Comparison of ENCODE assay signal across 13 cellular contexts in the genomic region with DNA sequence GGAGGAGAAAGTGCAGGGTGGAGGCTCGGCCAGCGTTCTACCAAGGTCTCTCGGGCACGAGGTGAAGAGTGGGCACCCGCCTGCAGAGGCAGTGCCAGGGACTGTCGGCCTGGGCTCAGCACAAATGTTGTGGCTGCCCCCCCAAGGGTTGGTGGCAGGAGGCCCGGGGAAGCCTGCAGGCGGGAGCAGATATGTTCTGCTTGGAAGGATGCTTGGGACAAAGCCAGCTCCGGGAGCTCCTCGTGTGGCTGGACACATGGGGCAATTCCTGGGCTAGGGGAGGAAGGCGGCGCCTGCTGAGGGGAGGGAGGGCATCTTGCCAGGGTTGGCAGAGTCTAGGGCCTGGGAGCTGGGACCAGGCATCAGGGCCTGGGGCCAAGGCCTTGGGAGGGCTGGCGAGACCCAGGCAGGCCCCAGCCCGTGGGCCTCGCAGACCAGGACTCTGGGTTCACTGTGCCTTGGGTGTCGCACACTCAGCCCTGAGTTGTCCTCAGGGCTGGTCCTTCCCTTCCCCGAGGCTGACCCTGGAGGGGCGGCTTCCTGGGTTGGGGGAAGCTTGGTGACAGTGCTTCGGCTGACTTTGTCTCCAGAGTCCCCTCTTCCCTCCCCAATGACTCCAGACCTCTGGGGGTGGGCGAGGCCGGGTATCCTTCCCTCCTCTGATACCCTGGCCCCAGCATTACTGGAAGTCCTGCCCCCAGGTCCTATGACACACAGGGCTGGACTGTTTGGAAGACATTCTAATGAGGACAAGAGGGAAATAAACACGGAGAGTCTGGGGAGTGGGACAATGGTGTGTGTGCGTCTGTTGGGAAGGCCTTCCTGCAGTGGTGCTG. TPM values are rescaled to one million over a fixed set of nuclear protein-coding genes. Genes with fewer than 3 reads are reported as not detected.
A peak's percentile ranks its signal among the peaks of the same experiment; 100 is the strongest.
DNase-seq lines count a peak whose midpoint lies in the region; ATAC-seq and TF ChIP-seq lines count a peak whose summit lies in the region.
"Had no signal": no experiment of that assay in that cellular context is flagged by ENCODE, and none has a peak within 500 bp of the region (broad histone marks: within the 10 kb centered on the region; RNA-seq: fewer than 3 reads in every experiment).

No MANE protein-coding gene starts in this region.

- no peak overlapping the region for H2BK120ac ChIP-seq in mesenchymal stem cell (ENCODE audit: low read depth, low read length)

- no peak overlapping the region for H3K4me2 ChIP-seq in mesenchymal stem cell (ENCODE audit: low read length, poor library complexity, severe bottlenecking)

- H2BK15ac ChIP-seq in mesenchymal stem cell (ENCODE audit: low read depth, poor library complexity, severe bottlenecking): no peak overlapping the region

- no peak for TF ChIP-seq CTCF in suprapubic skin (IDR thresholded peaks at IDR 0.05)

- no peak overlapping the region for H2BK5ac ChIP-seq in mesenchymal stem cell (ENCODE audit: low read depth, low read length, poor library complexity, severe bottlenecking)

- no peak overlapping the region for H3K18ac ChIP-seq in mesenchymal stem cell (ENCODE audit: low read depth in 1 of 2, low read length in 2 of 2)

- H3K9ac ChIP-seq in mesenchymal stem cell (ENCODE audit: low read length): peak overlapping the region; percentile 40

- H2BK12ac ChIP-seq in mesenchymal stem cell (ENCODE audit: low read length in 2 of 2): no peak overlapping the region

- H3K27me3 ChIP-seq in mesenchymal stem cell (ENCODE audit: control insufficient read depth in 1 of 2, insufficient read depth in 1 of 2, low read length in 2 of 2): peaks cover 0 to 32% of the 10 kb centered on the region in 2 experiments
- no peaks in the 10 kb centered on the region for H3K27me3 ChIP-seq in suprapubic skin
- H3K27me3 ChIP-seq: SJSA1 had no signal

- no peak overlapping the region for H4K91ac ChIP-seq in mesenchymal stem cell (ENCODE audit: low read length)

- H3K4ac ChIP-seq in mesenchymal stem cell (ENCODE audit: low read depth in 1 of 2, low read length in 2 of 2): no peak overlapping the region

- H3K27ac ChIP-seq in mesenchymal stem cell (ENCODE audit: low read length, poor library complexity, severe bottlenecking) (no peak overlapping the region), suprapubic skin (peak overlapping the region; percentile 84)
- H3K27ac ChIP-seq: SJSA1, WERI-Rb-1 had no signal

- H4K8ac ChIP-seq in mesenchymal stem cell (ENCODE audit: low read length): no peak overlapping the region

- H3K4me3 ChIP-seq in mesenchymal stem cell (ENCODE audit: insufficient read depth in 1 of 2, low read depth in 1 of 2, low read length in 2 of 2) (peak overlapping the region in 1 of 2 experiments; percentile 3), suprapubic skin (no peak overlapping the region)
- H3K4me3 ChIP-seq: SJSA1 had no signal

- TF ChIP-seq POLR2A in suprapubic skin (IDR thresholded peaks at IDR 0.05): no peak

- H3K9me3 ChIP-seq in mesenchymal stem cell (ENCODE audit: control insufficient read depth, low read length) (no peaks in the 10 kb centered on the region), suprapubic skin (no peaks in the 10 kb centered on the region)
- H3K9me3 ChIP-seq: SJSA1 had no signal

- no peak overlapping the region for H3K14ac ChIP-seq in mesenchymal stem cell (ENCODE audit: low read length in 2 of 2)

- no peak overlapping the region for H2AFZ ChIP-seq in mesenchymal stem cell (ENCODE audit: low read depth, low read length)

- no peaks in the 10 kb centered on the region for H3K79me1 ChIP-seq in mesenchymal stem cell (replicated peaks; ENCODE audit: low read length, poor library complexity, severe bottlenecking)

- ATAC-seq in GM19455 (IDR thresholded peaks at IDR 0.05; ENCODE audit: unreplicated experiment): no peak
- ATAC-seq: activated T-cell treated with anti-CD3 and anti-CD28 coated beads, Interleukin-2, amount 50 U/mL, for 4 hours had no signal

- no peak overlapping the region for H2AK5ac ChIP-seq in mesenchymal stem cell (ENCODE audit: low read length, severe bottlenecking)

- H3K4me1 ChIP-seq in mesenchymal stem cell (ENCODE audit: control insufficient read depth, insufficient read depth, low read depth, low read length): no peaks in the 10 kb centered on the region
- H3K4me1 ChIP-seq in suprapubic skin: peaks cover 54% of the 10 kb centered on the region
- H3K4me1 ChIP-seq: SJSA1 had no signal

- TF ChIP-seq EP300 in suprapubic skin (IDR thresholded peaks at IDR 0.05): no peak

- peak overlapping the region in 1 of 2 experiments; percentile 62 for H3K23ac ChIP-seq in mesenchymal stem cell (ENCODE audit: low read length in 2 of 2)

- H3K36me3 ChIP-seq in mesenchymal stem cell (ENCODE audit: control insufficient read depth in 1 of 2, insufficient read depth in 2 of 2, low read depth in 1 of 2, low read length in 2 of 2) (peaks cover 0 to 11% of the 10 kb centered on the region in 2 experiments), suprapubic skin (no peaks in the 10 kb centered on the region)
- H3K36me3 ChIP-seq: SJSA1, WERI-Rb-1 had no signal

- DNase-seq in NCI-H446 (lab: John Stamatoyannopoulos, UW): peak; percentile 65 to 95
- peak; percentile 90 for DNase-seq in fibroblast of gingiva (ENCODE audit: low read depth)
- no peak for DNase-seq in mesenchymal stem cell
- peak; percentile 94 for DNase-seq in suprapubic skin (ENCODE audit: low spot score in 2 of 2)
- DNase-seq in DMS153 (lab: John Stamatoyannopoulos, UW): no peak
- DNase-seq in NAMALWA (ENCODE audit: low spot score): no peak
- DNase-seq in activated naive CD4-positive, alpha-beta T cell (lab: John Stamatoyannopoulos, UW): no peak
- DNase-seq: activated T-cell treated with anti-CD3 and anti-CD28 coated beads, Interleukin-2, amount 50 U/mL, for 4 hours; central memory CD4-positive, alpha-beta T cell; foreskin melanocyte had no signal

- 85% methylated on average over 19 of the region's 23 CpGs for WGBS in mesenchymal stem cell
- 68% methylated on average over 12 of the region's 23 CpGs for WGBS in suprapubic skin

RNA-seq across cellular contexts. Expression of gene FBLN2, which starts 30.2 kb away (rescaled TPM):
- polyA plus RNA-seq in mesenchymal stem cell (2013, experiment 1 of 2): 39.0 TPM
- polyA plus RNA-seq in mesenchymal stem cell (2013, experiment 2 of 2): 37.8 TPM
- total RNA-seq in suprapubic skin: 10 to 100 TPM; 25.3 to 93.8 (median 47.6) TPM

RNA-seq across cellular contexts. Expression of gene HDAC11, which starts 38.6 kb away (rescaled TPM):
- polyA plus RNA-seq in mesenchymal stem cell (2013, experiment 1 of 2): 7.0 TPM
- 9.6 TPM for polyA plus RNA-seq in mesenchymal stem cell (2013, experiment 2 of 2)
- 10 to 100 TPM; 16.7 to 28.3 (median 27.5) TPM for total RNA-seq in suprapubic skin

Comparison
In these comparisons a context has a peak if more than half of its experiments do, and no peak if none do; other contexts are left out.
1. DNase-seq: peak in NCI-H446 (2 of 2), fibroblast of gingiva (single experiment) and suprapubic skin (2 of 2); none in mesenchymal stem cell (single experiment), DMS153 (single experiment), NAMALWA (single experiment) and activated naive CD4-positive, alpha-beta T cell (0 of 4).